In genomic region chr18:27017901-27018500, GRCh38 we compare ENCODE assay signal across 8 cellular contexts.
DNase-seq lines count a peak whose midpoint lies in the region; ATAC-seq, FAIRE-seq and TF ChIP-seq lines count a peak whose summit lies in the region.

No MANE protein-coding gene starts in this region.

- no peak overlapping the region for H3K27ac ChIP-seq in A549

- DNase-seq in A549 (ENCODE audit: low read depth in 1 of 2, low spot score in 1 of 2): peak; percentile 5 to 13
- peak; percentile 2 for DNase-seq in GM19238 (ENCODE audit: insufficient read length, low spot score)
- DNase-seq in NCI-H748 treated with DMSO at 0.1 percent for 48 hours (lab: John Stamatoyannopoulos, UW): peak; percentile 24
- peak; percentile 2 for DNase-seq in fibroblast of mammary gland (ENCODE audit: low read depth)
- no peak for DNase-seq in type B pancreatic cell (ENCODE audit: extremely low spot score, unreplicated experiment)
- DNase-seq in DMS79 treated with DMSO at 0.1 percent for 48 hours (lab: John Stamatoyannopoulos, UW): no peak
- DNase-seq in T-helper 2 cell: no peak

- no peak for TF ChIP-seq POLR2A in A549 (IDR thresholded peaks at IDR 0.05; ENCODE audit: low read length)

- peak; percentile 66 to 69 for TF ChIP-seq RAD21 in A549 (conservative IDR thresholded peaks at IDR 0.05 in 1 of 2, IDR thresholded peaks at IDR 0.05 in 1 of 2)

- no peaks in the 10 kb centered on the region for H3K9me3 ChIP-seq in A549

- peak; percentile 23 for FAIRE-seq in A549 (lab: Jason Lieb, UNC)

- no peak overlapping the region for H3K27ac Mint-ChIP-seq in type B pancreatic cell

- peaks cover 4% of the 10 kb centered on the region; the same call in 1 of the 3 replicates for H3K4me1 ChIP-seq in A549

- 0 out of 6 replicates have a peak, but pooled peaks of 1 of the 2 experiments have one; percentile 49 for ATAC-seq in A549
- ATAC-seq in GM21723 (IDR thresholded peaks at IDR 0.05; ENCODE audit: unreplicated experiment): no peak

- H3K4me3 ChIP-seq in A549 (no peak overlapping the region), fibroblast of mammary gland (ENCODE audit: control insufficient read depth, low read depth, low read length) (no peak overlapping the region)

- H3K4me3 Mint-ChIP-seq in type B pancreatic cell: no peak overlapping the region

- TF ChIP-seq EP300 in A549 (IDR thresholded peaks at IDR 0.05): no peak

- no peaks in the 10 kb centered on the region for H3K4me1 Mint-ChIP-seq in type B pancreatic cell (ENCODE audit: unreplicated experiment)

- no peaks in the 10 kb centered on the region for H3K9me3 Mint-ChIP-seq in type B pancreatic cell

- POLR2A ChIA-PET in A549 (lab: Yijun Ruan, JAX): no interaction called here

- CTCF ChIA-PET in A549 (lab: Yijun Ruan, JAX): interaction anchor here (0.6 to 1.2 kb wide), 5 partner anchors 578 to 714 kb away, joined by 3 to 6 read pairs (median 3); no protein-coding TSS in a partner anchor

- no peaks in the 10 kb centered on the region for H3K27me3 Mint-ChIP-seq in type B pancreatic cell

- H3K4me2 ChIP-seq in A549: no peak overlapping the region

- 40% methylated on average over 2 of the region's 2 CpGs for WGBS in A549 (ENCODE audit: missing lambda C conversion rate)

- H3K36me3 Mint-ChIP-seq in type B pancreatic cell: no peaks in the 10 kb centered on the region

- TF ChIP-seq CTCF in A549 (IDR thresholded peaks at IDR 0.05): peak; percentile 51
- peak; percentile 36 for TF ChIP-seq CTCF in fibroblast of mammary gland (conservative IDR thresholded peaks at IDR 0.05; ENCODE audit: control insufficient read depth, insufficient read depth, low read depth, low read length)
- peak; percentile 87 for TF ChIP-seq CTCF in type B pancreatic cell (conservative IDR thresholded peaks at IDR 0.05)

TF ChIP-seq in A549, 52 proteins besides CTCF, POLR2A, EP300 and RAD21:
- TF ChIP-seq FOXS1 (CRISPR knock-in tag; IDR thresholded peaks at IDR 0.05) (no peak), SMC3 (IDR thresholded peaks at IDR 0.05) (peak; percentile 50; the same call in 2 of the 3 replicates)

Comparison
In these comparisons a context has a peak if more than half of its experiments do, and no peak if none do; other contexts are left out.
1. DNase-seq: peak in A549 (2 of 2), GM19238 (single experiment), NCI-H748 treated with DMSO at 0.1 percent for 48 hours (single experiment) and fibroblast of mammary gland (single experiment); none in type B pancreatic cell (single experiment), DMS79 treated with DMSO at 0.1 percent for 48 hours (single experiment) and T-helper 2 cell (0 of 5).
2. CTCF ChIP-seq: peak in every context shown above with its lines; median percentile 87 in type B pancreatic cell; 51 in A549; 36 in fibroblast of mammary gland.